Comparison of ENCODE assay signal across 1 cellular context in genomic region chr22:39635719-39636118, GRCh38.
TF ChIP-seq lines count a peak whose summit lies in the region.

No MANE protein-coding gene starts in this region.

TF ChIP-seq in GM23338, 12 proteins besides CTCF, POLR2A, EP300 and RAD21 (continued from another document):
- TF ChIP-seq ZNF462 (CRISPR knock-in tag; IDR thresholded peaks at IDR 0.05) (no peak), EZH2phosphoT487 (IDR thresholded peaks at IDR 0.05; ENCODE audit: unreplicated experiment) (no peak), ZNF114 (CRISPR knock-in tag; IDR thresholded peaks at IDR 0.05) (no peak), POLR2AphosphoS5 (IDR thresholded peaks at IDR 0.05; ENCODE audit: low read depth) (no peak), CREB1 (CRISPR knock-in tag; IDR thresholded peaks at IDR 0.05; ENCODE audit: low read depth) (no peak), STAT1 (IDR thresholded peaks at IDR 0.05; ENCODE audit: unreplicated experiment) (no peak), ZNF331 (CRISPR knock-in tag; IDR thresholded peaks at IDR 0.05; ENCODE audit: low read depth) (no peak), REST (IDR thresholded peaks at IDR 0.05; ENCODE audit: unreplicated experiment) (no peak), ETS1 (IDR thresholded peaks at IDR 0.05) (no peak)
TF ChIP-seq in GM23338: peak in this region for 0.
